Comparison of ENCODE assay signal across 25 cellular contexts in the genomic region with DNA sequence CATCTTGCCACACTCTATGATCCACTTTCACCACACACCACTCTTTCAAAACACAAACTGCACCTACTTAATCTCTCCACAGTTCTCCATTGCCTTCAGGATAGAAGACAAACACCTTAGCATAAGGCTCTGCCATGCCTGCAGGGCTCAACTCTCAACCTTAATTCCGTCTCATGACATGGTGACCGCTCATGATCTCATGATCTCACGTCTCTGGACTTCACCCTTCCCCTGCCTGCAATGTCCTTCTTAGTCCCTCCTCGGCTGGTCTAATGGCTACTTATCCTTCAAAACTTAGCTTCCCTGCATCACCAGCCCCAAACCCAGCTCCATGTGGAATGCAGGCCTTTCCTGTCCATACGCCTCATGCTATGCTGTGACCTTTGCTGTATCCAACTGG.
DNase-seq lines count a peak whose midpoint lies in the region; ATAC-seq and TF ChIP-seq lines count a peak whose summit lies in the region.
"Had no signal": no experiment of that assay in that cellular context is flagged by ENCODE, and none has a peak within 500 bp of the region (broad histone marks: within the 10 kb centered on the region; RNA-seq: fewer than 3 reads in every experiment).

No MANE protein-coding gene starts in this region.

- dilution Hi-C loops in mammary epithelial cell (cut with HindIII; ENCODE audit: low sequenced_read_pairs): loop anchor here (25.0 kb wide), 1 partner anchor 222 kb away; no protein-coding TSS in a partner anchor

- H3K4me1 ChIP-seq in breast epithelium (no peaks in the 10 kb centered on the region), mammary epithelial cell (ENCODE audit: insufficient read depth, low read length) (peaks cover 17% of the 10 kb centered on the region), right cardiac atrium (ENCODE audit: control insufficient read depth, insufficient read depth, low read length) (peaks cover 30% of the 10 kb centered on the region), psoas muscle (peaks cover 78% of the 10 kb centered on the region), transverse colon (peaks cover 14 to 46% (median 22%) of the 10 kb centered on the region in 4 donors)
- H3K4me1 ChIP-seq: testis had no signal

- ATAC-seq in right cardiac atrium (no peak), psoas muscle (peak; percentile 43 to 68 (median 65)), HG02642 (IDR thresholded peaks at IDR 0.05; ENCODE audit: poor library complexity, unreplicated experiment) (no peak)
- ATAC-seq: activated naive CD8-positive, alpha-beta T cell treated with anti-CD3 and anti-CD28 coated beads, Interleukin-2, amount 50 U/mL, for 24 hours; HCT116 had no signal

- CTCF ChIA-PET in mammary epithelial cell (lab: Charles Lee; ENCODE audit: low non-redundant PET): no interaction called here

- no peaks in the 10 kb centered on the region for H3K9me3 Mint-ChIP-seq in activated T-helper 2 cell treated with anti-CD3 and anti-CD28 coated beads, Interferon-gamma antibody, Interleukin-2, Interleukin-4, amounts not matched to agents 10 μg/mL and 5 μg/mL and 100 μg/mL, durations not matched to agents 14 hours and 24 hours and 36 hours
- H3K9me3 Mint-ChIP-seq in T-helper 2 cell treated with Interferon-gamma antibody and Interleukin-4, amounts not matched to agents 5 μg/mL and 100 μg/mL, for 36 hours: no peaks in the 10 kb centered on the region
- H3K9me3 Mint-ChIP-seq: activated B cell treated with CpG ODN at 0.5 μM for 24 hours; activated CD4-positive, alpha-beta memory T cell treated with anti-CD3 and anti-CD28 coated beads for 36 hours; activated naive CD8-positive, alpha-beta T cell treated with anti-CD3 and anti-CD28 coated beads, Interleukin-2, amount 50 U/mL, for 24 hours; CD4-positive, alpha-beta T cell; IgD-negative memory B cell; neural crest cell; stimulated activated effector memory CD8-positive, alpha-beta T cell treated with anti-CD3 and anti-CD28 coated beads, Interleukin-12 subunit alpha, Interleukin-12 subunit beta, amount 100 ng/mL, for 72 hours had no signal

- H3K36me3 ChIP-seq in breast epithelium: no peaks in the 10 kb centered on the region
- H3K36me3 ChIP-seq in mammary epithelial cell (ENCODE audit: insufficient read depth, low read length): no peaks in the 10 kb centered on the region
- H3K36me3 ChIP-seq in psoas muscle (ENCODE audit: insufficient read depth in 1 of 2, low read depth in 1 of 2): no peaks in the 10 kb centered on the region
- no peaks in the 10 kb centered on the region for H3K36me3 ChIP-seq in transverse colon
- H3K36me3 ChIP-seq: left lung had no signal

- no peak overlapping the region for H3K4me3 Mint-ChIP-seq in activated T-helper 2 cell treated with anti-CD3 and anti-CD28 coated beads, Interferon-gamma antibody, Interleukin-2, Interleukin-4, amounts not matched to agents 10 μg/mL and 5 μg/mL and 100 μg/mL, durations not matched to agents 14 hours and 24 hours and 36 hours (ENCODE audit: low read depth)
- H3K4me3 Mint-ChIP-seq in T-helper 2 cell treated with Interferon-gamma antibody and Interleukin-4, amounts not matched to agents 5 μg/mL and 100 μg/mL, for 36 hours: no peak overlapping the region
- H3K4me3 Mint-ChIP-seq: activated B cell treated with CpG ODN at 0.5 μM for 24 hours; activated CD4-positive, alpha-beta memory T cell treated with anti-CD3 and anti-CD28 coated beads for 36 hours; activated naive CD8-positive, alpha-beta T cell treated with anti-CD3 and anti-CD28 coated beads, Interleukin-2, amount 50 U/mL, for 24 hours; CD4-positive, alpha-beta T cell; IgD-negative memory B cell; neural crest cell; stimulated activated effector memory CD8-positive, alpha-beta T cell treated with anti-CD3 and anti-CD28 coated beads, Interleukin-12 subunit alpha, Interleukin-12 subunit beta, amount 100 ng/mL, for 72 hours had no signal

- no peaks in the 10 kb centered on the region for H3K27me3 ChIP-seq in breast epithelium
- H3K27me3 ChIP-seq in mammary epithelial cell (ENCODE audit: insufficient read depth, low read length): no peaks in the 10 kb centered on the region
- H3K27me3 ChIP-seq in right cardiac atrium (ENCODE audit: control insufficient read depth, insufficient read depth): no peaks in the 10 kb centered on the region
- H3K27me3 ChIP-seq in psoas muscle (ENCODE audit: insufficient read depth in 3 of 3, low read length in 2 of 3): no peaks in the 10 kb centered on the region
- no peaks in the 10 kb centered on the region for H3K27me3 ChIP-seq in transverse colon
- H3K27me3 ChIP-seq: left lung, testis had no signal

- in situ Hi-C loops in mammary epithelial cell (cut with MboI; ENCODE audit: low sequenced_read_pairs in 2 of 2) (loop anchor here in 1 of 2 donors (25.0 kb wide), 1 partner anchor 947 kb away; no protein-coding TSS in a partner anchor), transverse colon (cut with MboI; ENCODE audit: low pct_ligation_motif_present in 1 of 4, low pct_unique_long_range_greater_than_20kb in 1 of 4, low sequenced_read_pairs in 3 of 4) (no loop called here)

- TF ChIP-seq EP300 in transverse colon (IDR thresholded peaks at IDR 0.05; ENCODE audit: low read depth): no peak

- H3K9me3 ChIP-seq in breast epithelium: no peaks in the 10 kb centered on the region
- H3K9me3 ChIP-seq in mammary epithelial cell (replicated peaks; ENCODE audit: insufficient read depth, low read length): no peaks in the 10 kb centered on the region
- no peaks in the 10 kb centered on the region for H3K9me3 ChIP-seq in right cardiac atrium (ENCODE audit: control insufficient read depth, low read length)
- no peaks in the 10 kb centered on the region for H3K9me3 ChIP-seq in psoas muscle
- H3K9me3 ChIP-seq in transverse colon: no peaks in the 10 kb centered on the region
- H3K9me3 ChIP-seq: left lung, mucosa of descending colon, testis had no signal

- H3K27ac ChIP-seq in breast epithelium: peak overlapping the region; percentile 60 to 76
- H3K27ac ChIP-seq in mammary epithelial cell (ENCODE audit: insufficient read depth, low read depth, low read length): no peak overlapping the region
- peak overlapping the region; percentile 50 for H3K27ac ChIP-seq in right cardiac atrium (ENCODE audit: low read length)
- peak overlapping the region; percentile 92 for H3K27ac ChIP-seq in psoas muscle
- H3K27ac ChIP-seq in transverse colon: peak overlapping the region in 3 of 4 donors; percentile 45 to 66 (median 62)
- H3K27ac ChIP-seq: 22Rv1, epithelial cell of prostate, left lung, testis had no signal

- DNase-seq in breast epithelium (ENCODE audit: low spot score in 2 of 2): no peak
- no peak for DNase-seq in mammary epithelial cell
- no peak for DNase-seq in right cardiac atrium
- no peak for DNase-seq in psoas muscle
- DNase-seq in transverse colon: no peak
- no peak for DNase-seq in activated T-helper 2 cell treated with anti-CD3 and anti-CD28 coated beads, Interferon-gamma antibody, Interleukin-2, Interleukin-4, amounts not matched to agents 10 μg/mL and 5 μg/mL and 100 μg/mL, durations not matched to agents 14 hours and 24 hours and 36 hours (ENCODE audit: low spot score)
- no peak for DNase-seq in T-helper 2 cell treated with Interferon-gamma antibody and Interleukin-4, amounts not matched to agents 5 μg/mL and 100 μg/mL, for 36 hours (ENCODE audit: low spot score)
- DNase-seq: activated B cell treated with CpG ODN at 0.5 μM for 24 hours; activated CD4-positive, alpha-beta memory T cell treated with anti-CD3 and anti-CD28 coated beads for 36 hours; activated CD8-positive, alpha-beta memory T cell treated with anti-CD3 and anti-CD28 coated beads, Interleukin-2, amount 50 U/mL, for 48 hours; activated naive CD8-positive, alpha-beta T cell treated with anti-CD3 and anti-CD28 coated beads, Interleukin-2, amount 50 U/mL, for 24 hours; CD4-positive, alpha-beta T cell; effector CD4-positive, alpha-beta T cell; left lung; NCI-H2081; stimulated activated CD4-positive, alpha-beta T cell treated with anti-CD3 and anti-CD28 coated beads, Interleukin-2, amount 100 ng/mL, for 48 hours; testis had no signal

- H3K4me3 ChIP-seq in breast epithelium: no peak overlapping the region
- no peak overlapping the region for H3K4me3 ChIP-seq in mammary epithelial cell (replicated peaks in 1 of 3; ENCODE audit: insufficient read depth in 1 of 3, low read depth in 2 of 3, low read length in 3 of 3)
- no peak overlapping the region for H3K4me3 ChIP-seq in right cardiac atrium (ENCODE audit: low read length)
- peak overlapping the region; percentile 2 for H3K4me3 ChIP-seq in psoas muscle
- H3K4me3 ChIP-seq in transverse colon: no peak overlapping the region
- H3K4me3 ChIP-seq: left lung, mucosa of descending colon, testis had no signal

- H3K36me3 Mint-ChIP-seq in activated T-helper 2 cell treated with anti-CD3 and anti-CD28 coated beads, Interferon-gamma antibody, Interleukin-2, Interleukin-4, amounts not matched to agents 10 μg/mL and 5 μg/mL and 100 μg/mL, durations not matched to agents 14 hours and 24 hours and 36 hours (ENCODE audit: low read depth): peaks cover 36% of the 10 kb centered on the region
- H3K36me3 Mint-ChIP-seq in T-helper 2 cell treated with Interferon-gamma antibody and Interleukin-4, amounts not matched to agents 5 μg/mL and 100 μg/mL, for 36 hours (ENCODE audit: low read depth): peaks cover 14% of the 10 kb centered on the region
- H3K36me3 Mint-ChIP-seq: stimulated activated effector memory CD8-positive, alpha-beta T cell treated with anti-CD3 and anti-CD28 coated beads, Interleukin-12 subunit alpha, Interleukin-12 subunit beta, amount 100 ng/mL, for 72 hours had no signal

- intact Hi-C loops in breast epithelium (cut with DNase I; ENCODE audit: low total_unique reads): no loop called here
- intact Hi-C loops in mammary epithelial cell (cut with micrococcal nuclease): no loop called here
- intact Hi-C loops in right cardiac atrium (cut with DNase I): no loop called here
- intact Hi-C loops in psoas muscle (cut with DNase I): loop anchor here in 1 of 2 donors (2.0 kb wide), 1 partner anchor 46 kb away; no protein-coding TSS in a partner anchor
- intact Hi-C loops in transverse colon (cut with DNase I; ENCODE audit: low total_unique reads): no loop called here
- intact Hi-C loops in activated T-helper 2 cell treated with anti-CD3 and anti-CD28 coated beads, Interferon-gamma antibody, Interleukin-2, Interleukin-4, amounts not matched to agents 10 μg/mL and 5 μg/mL and 100 μg/mL, durations not matched to agents 14 hours and 24 hours and 36 hours (cut with micrococcal nuclease): no loop called here

- H3K79me2 ChIP-seq in mammary epithelial cell (ENCODE audit: insufficient read depth, low read length): peaks cover 5% of the 10 kb centered on the region

- peaks cover 39% of the 10 kb centered on the region for H3K4me1 Mint-ChIP-seq in activated T-helper 2 cell treated with anti-CD3 and anti-CD28 coated beads, Interferon-gamma antibody, Interleukin-2, Interleukin-4, amounts not matched to agents 10 μg/mL and 5 μg/mL and 100 μg/mL, durations not matched to agents 14 hours and 24 hours and 36 hours (ENCODE audit: low read depth)
- peaks cover 19% of the 10 kb centered on the region for H3K4me1 Mint-ChIP-seq in T-helper 2 cell treated with Interferon-gamma antibody and Interleukin-4, amounts not matched to agents 5 μg/mL and 100 μg/mL, for 36 hours (ENCODE audit: low read depth)
- H3K4me1 Mint-ChIP-seq: activated B cell treated with CpG ODN at 0.5 μM for 24 hours; stimulated activated effector memory CD8-positive, alpha-beta T cell treated with anti-CD3 and anti-CD28 coated beads, Interleukin-12 subunit alpha, Interleukin-12 subunit beta, amount 100 ng/mL, for 72 hours had no signal

- BruUV-seq in mammary epithelial cell (replicated peaks; lab: Mats Ljungman, UMichigan): no TSS peak

- H3K27me3 Mint-ChIP-seq in activated T-helper 2 cell treated with anti-CD3 and anti-CD28 coated beads, Interferon-gamma antibody, Interleukin-2, Interleukin-4, amounts not matched to agents 10 μg/mL and 5 μg/mL and 100 μg/mL, durations not matched to agents 14 hours and 24 hours and 36 hours (ENCODE audit: low read depth): no peaks in the 10 kb centered on the region
- H3K27me3 Mint-ChIP-seq in T-helper 2 cell treated with Interferon-gamma antibody and Interleukin-4, amounts not matched to agents 5 μg/mL and 100 μg/mL, for 36 hours (ENCODE audit: low read depth): no peaks in the 10 kb centered on the region
- H3K27me3 Mint-ChIP-seq: activated B cell treated with CpG ODN at 0.5 μM for 24 hours; activated CD4-positive, alpha-beta memory T cell treated with anti-CD3 and anti-CD28 coated beads for 36 hours; activated naive CD8-positive, alpha-beta T cell treated with anti-CD3 and anti-CD28 coated beads, Interleukin-2, amount 50 U/mL, for 24 hours; CD4-positive, alpha-beta T cell; IgD-negative memory B cell had no signal

- 89% methylated on average over 5 of the region's 5 CpGs for WGBS in mammary epithelial cell (ENCODE audit: low coverage, missing lambda C conversion rate)
- 86% methylated on average over 5 of the region's 5 CpGs for WGBS in right cardiac atrium
- 45 to 51% (median 49%) methylated on average over 5 of the region's 5 CpGs for WGBS in psoas muscle, 3 donors
- 94 to 98% methylated on average over 3 to 5 of the region's 5 CpGs for WGBS in transverse colon (ENCODE audit: low coverage in 1 of 2), 2 donors

- H3K4me2 ChIP-seq in mammary epithelial cell (ENCODE audit: insufficient read depth, low read depth, low read length): no peak overlapping the region

- H3K9ac ChIP-seq in mammary epithelial cell (ENCODE audit: insufficient read depth, low read length): no peak overlapping the region

- no peaks in the 10 kb centered on the region for H4K20me1 ChIP-seq in mammary epithelial cell (ENCODE audit: insufficient read depth, low read length)

- TF ChIP-seq CTCF in breast epithelium (IDR thresholded peaks at IDR 0.05) (no peak), mammary epithelial cell (conservative IDR thresholded peaks at IDR 0.05 in 1 of 2, IDR thresholded peaks at IDR 0.05 in 1 of 2; ENCODE audit: extremely low read depth in 1 of 2, insufficient read depth in 1 of 2, low read depth in 1 of 2, low read length in 2 of 2) (no peak), psoas muscle (IDR thresholded peaks at IDR 0.05) (no peak), transverse colon (IDR thresholded peaks at IDR 0.05) (no peak)

- no peak overlapping the region for H3K27ac Mint-ChIP-seq in activated T-helper 2 cell treated with anti-CD3 and anti-CD28 coated beads, Interferon-gamma antibody, Interleukin-2, Interleukin-4, amounts not matched to agents 10 μg/mL and 5 μg/mL and 100 μg/mL, durations not matched to agents 14 hours and 24 hours and 36 hours
- no peak overlapping the region for H3K27ac Mint-ChIP-seq in T-helper 2 cell treated with Interferon-gamma antibody and Interleukin-4, amounts not matched to agents 5 μg/mL and 100 μg/mL, for 36 hours
- H3K27ac Mint-ChIP-seq: activated B cell treated with CpG ODN at 0.5 μM for 24 hours; activated CD4-positive, alpha-beta memory T cell treated with anti-CD3 and anti-CD28 coated beads for 36 hours; activated naive CD8-positive, alpha-beta T cell treated with anti-CD3 and anti-CD28 coated beads, Interleukin-2, amount 50 U/mL, for 24 hours; CD4-positive, alpha-beta T cell; IgD-negative memory B cell; stimulated activated effector memory CD8-positive, alpha-beta T cell treated with anti-CD3 and anti-CD28 coated beads, Interleukin-12 subunit alpha, Interleukin-12 subunit beta, amount 100 ng/mL, for 72 hours had no signal

- TF ChIP-seq POLR2A in breast epithelium (IDR thresholded peaks at IDR 0.05) (no peak), transverse colon (IDR thresholded peaks at IDR 0.05) (no peak)

- H2AFZ ChIP-seq in mammary epithelial cell (ENCODE audit: low read depth, low read length): no peak overlapping the region

Comparison
In these comparisons a context has a peak if more than half of its experiments do, and no peak if none do; other contexts are left out.
1. ATAC-seq: peak in psoas muscle (4 of 4); none in right cardiac atrium (0 of 2) and HG02642 (single experiment).